8 cellular contexts compared by ENCODE assay signal in genomic region chr6:87139236-87139635, GRCh38. TPM values are rescaled to one million over a fixed set of nuclear protein-coding genes. Genes with fewer than 3 reads are reported as not detected.
DNase-seq lines count a peak whose midpoint lies in the region; ATAC-seq, FAIRE-seq and TF ChIP-seq lines count a peak whose summit lies in the region.

No MANE protein-coding gene starts in this region.

- peaks cover 2 to 5% (median 4%) of the 10 kb centered on the region in 3 donors for H3K4me1 Mint-ChIP-seq in CD8-positive, alpha-beta memory T cell

- no peaks in the 10 kb centered on the region for H3K36me3 ChIP-seq in CD8-positive, alpha-beta memory T cell (ENCODE audit: insufficient read depth, low read length)
- no peaks in the 10 kb centered on the region for H3K36me3 ChIP-seq in liver (ENCODE audit: control insufficient read depth in 4 of 4, insufficient read depth in 3 of 4, low read depth in 1 of 4, low read length in 3 of 4)

- TF ChIP-seq POLR2A in GM12891 (IDR thresholded peaks at IDR 0.05; ENCODE audit: low read depth, low read length), result no peak

- 2% methylated on average over 1 of the region's 1 CpG for WGBS in liver

- no peak overlapping the region for H3K9ac ChIP-seq in liver (ENCODE audit: low read depth in 1 of 2, low read length in 2 of 2)

- H3K4me1 ChIP-seq in CD8-positive, alpha-beta memory T cell (ENCODE audit: insufficient read depth, low read length), result no peaks in the 10 kb centered on the region
- H3K4me1 ChIP-seq in liver (ENCODE audit: control insufficient read depth in 4 of 4, insufficient read depth in 4 of 4, low read length in 3 of 4), result no peaks in the 10 kb centered on the region

- H3K9me3 ChIP-seq in CD8-positive, alpha-beta memory T cell (ENCODE audit: low read length), result no peaks in the 10 kb centered on the region
- H3K9me3 ChIP-seq in liver (ENCODE audit: control insufficient read depth in 4 of 4, low read length in 3 of 4), result no peaks in the 10 kb centered on the region

- FAIRE-seq in GM12891 (lab: Jason Lieb, UNC), result peak; percentile 73
- FAIRE-seq in RCC 7860 (lab: Jason Lieb, UNC), result no peak

- POLR2A ChIA-PET in CD8-positive, alpha-beta memory T cell (lab: Charles Lee), result no interaction called here

- CTCF ChIA-PET in CD8-positive, alpha-beta memory T cell (lab: Charles Lee), result interaction anchor here (0.6 to 2.3 kb wide), 19 partner anchors 8 to 552 kb away, joined by 3 to 15 read pairs (median 3); partner anchors contain the start of gene ZNF292

- H3K27ac ChIP-seq in CD8-positive, alpha-beta memory T cell (ENCODE audit: low read depth, low read length), result no peak overlapping the region
- no peak overlapping the region for H3K27ac ChIP-seq in liver (ENCODE audit: low read depth in 1 of 2, low read length in 2 of 2)

- peaks cover 4 to 12% of the 10 kb centered on the region in 2 donors for H3K27me3 Mint-ChIP-seq in CD8-positive, alpha-beta memory T cell

- H3K27ac Mint-ChIP-seq in CD8-positive, alpha-beta memory T cell, result no peak overlapping the region

- no peak overlapping the region for H3K4me3 ChIP-seq in CD8-positive, alpha-beta memory T cell (ENCODE audit: low read length)
- H3K4me3 ChIP-seq in liver (ENCODE audit: low read depth in 1 of 3, low read length in 3 of 3), result no peak overlapping the region

- no peak overlapping the region for H3K4me3 Mint-ChIP-seq in CD8-positive, alpha-beta memory T cell

- peak; percentile 83 for TF ChIP-seq CTCF in liver (IDR thresholded peaks at IDR 0.05; ENCODE audit: low read depth, low read length, missing input control)

- no peak for ATAC-seq in HG03439 (IDR thresholded peaks at IDR 0.05; ENCODE audit: unreplicated experiment)

- TF ChIP-seq RAD21 in liver (IDR thresholded peaks at IDR 0.05), result peak; percentile 94

- H3K27me3 ChIP-seq in CD8-positive, alpha-beta memory T cell (ENCODE audit: insufficient read depth, low read length, poor library complexity, severe bottlenecking), result no peaks in the 10 kb centered on the region
- H3K27me3 ChIP-seq in liver (ENCODE audit: control insufficient read depth in 4 of 4, insufficient read depth in 4 of 4, low read length in 3 of 4), result no peaks in the 10 kb centered on the region

- peak in 4 of 5 donors; percentile 13 to 62 (median 58) for DNase-seq in CD8-positive, alpha-beta memory T cell
- DNase-seq in GM12891 (ENCODE audit: insufficient read length, low spot score) (no peak), HS-27A (ENCODE audit: low read depth) (peak; percentile 11), RCC 7860 (ENCODE audit: low spot score) (peak; percentile 28), cerebellar cortex (ENCODE audit: low spot score) (peak; percentile 57)
- DNase-seq in NK-92 treated with Interleukin-12 subunit alpha and Interleukin-12 subunit beta, amount 100 ng/mL, for 24 hours (lab: John Stamatoyannopoulos, UW), result no peak

- peaks cover 0 to 1% (median 0%) of the 10 kb centered on the region in 5 donors for H3K9me3 Mint-ChIP-seq in CD8-positive, alpha-beta memory T cell

- H3K36me3 Mint-ChIP-seq in CD8-positive, alpha-beta memory T cell, result no peaks in the 10 kb centered on the region

TF ChIP-seq in GM12891, 5 proteins besides CTCF, POLR2A, EP300 and RAD21:
- TF ChIP-seq TAF1 (IDR thresholded peaks at IDR 0.05; ENCODE audit: low read depth, low read length), result no peak
- no peak for TF ChIP-seq PAX5 (IDR thresholded peaks at IDR 0.05; ENCODE audit: insufficient read depth, low read length, severe bottlenecking)
- TF ChIP-seq POU2F2 (IDR thresholded peaks at IDR 0.05; ENCODE audit: low read depth, low read length), result no peak
- TF ChIP-seq SPI1 (IDR thresholded peaks at IDR 0.05; ENCODE audit: low read depth, low read length), result no peak
- no peak for TF ChIP-seq POLR2AphosphoS5 (IDR thresholded peaks at IDR 0.05; ENCODE audit: low read depth, low read length)

TF ChIP-seq in liver, 16 proteins besides CTCF, POLR2A, EP300 and RAD21:
- TF ChIP-seq RXRA (IDR thresholded peaks at IDR 0.05) (no peak), HNF4A (conservative IDR thresholded peaks at IDR 0.05) (peak in 1 of 2 donors; percentile 31), JUND (IDR thresholded peaks at IDR 0.05) (no peak), YY1 (IDR thresholded peaks at IDR 0.05) (no peak)
TF ChIP-seq in liver: peak in this region for 1.

RNA-seq across cellular contexts. Expression of gene ZNF292, which starts 16.1 kb away (rescaled TPM):
- 10 to 100 TPM; 49.3 to 50.7 TPM for total RNA-seq in CD8-positive, alpha-beta memory T cell
- 37.9 TPM for polyA plus RNA-seq in CD8-positive, alpha-beta memory T cell
- 17.1 TPM for polyA plus RNA-seq in GM12891 (2012; ENCODE audit: low read depth, missing spikeins)
- 10 to 100 TPM; 12.1 to 16.4 TPM for total RNA-seq in liver
- polyA plus RNA-seq in liver, result 10 to 100 TPM in 1 of 2 donors, 1 to 10 TPM in 1; 2.7 to 12.8 TPM

RNA-seq across cellular contexts. Expression of gene CGA, which starts 44.3 kb away (rescaled TPM):
- total RNA-seq in CD8-positive, alpha-beta memory T cell, result not detected
- polyA plus RNA-seq in CD8-positive, alpha-beta memory T cell, result not detected
- not detected for polyA plus RNA-seq in GM12891 (2012; ENCODE audit: low read depth, missing spikeins)
- total RNA-seq in liver, result not detected
- polyA plus RNA-seq in liver, result not detected

Comparison
In these comparisons a context has a peak if more than half of its experiments do, and no peak if none do; other contexts are left out.
1. DNase-seq: peak in CD8-positive, alpha-beta memory T cell (4 of 5), HS-27A (single experiment), RCC 7860 (single experiment) and cerebellar cortex (single experiment); none in GM12891 (single experiment) and NK-92 treated with Interleukin-12 subunit alpha and Interleukin-12 subunit beta, amount 100 ng/mL, for 24 hours (single experiment).